In genomic region chr6:160462551-160463109, GRCh38 we compare ENCODE assay signal across 8 cellular contexts.
DNase-seq lines count a peak whose midpoint lies in the region; ATAC-seq and TF ChIP-seq lines count a peak whose summit lies in the region.

No MANE protein-coding gene starts in this region.

- no TSS peak for BruUV-seq in A673 (replicated peaks; lab: Mats Ljungman, UMichigan)

- H3K4me3 ChIP-seq in KMS-11 (IDR thresholded peaks at IDR 0.05; ENCODE audit: insufficient read depth, low read depth, low read length) (no peak overlapping the region), kidney epithelial cell (ENCODE audit: low read depth, low read length) (no peak overlapping the region), colonic mucosa (no peak overlapping the region), A673 (ENCODE audit: low read depth, low read length, poor library complexity, severe bottlenecking) (no peak overlapping the region)

- intact Hi-C loops in colonic mucosa (cut with DNase I) (no loop called here), A673 (cut with micrococcal nuclease; ENCODE audit: unreplicated experiment) (no loop called here)

- H3K79me2 ChIP-seq in KMS-11 (ENCODE audit: insufficient read depth, low read depth) = no peaks in the 10 kb centered on the region

- no peaks in the 10 kb centered on the region for H3K27me3 ChIP-seq in KMS-11 (ENCODE audit: insufficient read depth, low read depth)
- no peaks in the 10 kb centered on the region for H3K27me3 ChIP-seq in kidney epithelial cell (ENCODE audit: control insufficient read depth, insufficient read depth, low read length)
- no peaks in the 10 kb centered on the region for H3K27me3 ChIP-seq in colonic mucosa
- no peaks in the 10 kb centered on the region for H3K27me3 ChIP-seq in A673 (replicated peaks; ENCODE audit: insufficient read depth, low read depth, low read length, poor library complexity)

- H3K36me3 ChIP-seq in KMS-11 (ENCODE audit: insufficient read depth) (no peaks in the 10 kb centered on the region), kidney epithelial cell (ENCODE audit: control insufficient read depth, insufficient read depth, low read length) (no peaks in the 10 kb centered on the region), colonic mucosa (no peaks in the 10 kb centered on the region), A673 (ENCODE audit: insufficient read depth, low read length, poor library complexity, severe bottlenecking) (no peaks in the 10 kb centered on the region)

- H3K27ac ChIP-seq in KMS-11 (no peak overlapping the region), colonic mucosa (no peak overlapping the region), A673 (ENCODE audit: low read depth, low read length, poor library complexity, severe bottlenecking) (no peak overlapping the region)

- H2AFZ ChIP-seq in KMS-11 (ENCODE audit: low read depth) = no peak overlapping the region

- TF ChIP-seq CTCF in KMS-11 (conservative IDR thresholded peaks at IDR 0.05; ENCODE audit: low read depth, low read length) (no peak), kidney epithelial cell (IDR thresholded peaks at IDR 0.05; ENCODE audit: insufficient read depth, low read length, poor library complexity, severe bottlenecking) (no peak), colonic mucosa (IDR thresholded peaks at IDR 0.05) (no peak), A673 (conservative IDR thresholded peaks at IDR 0.05; ENCODE audit: low read depth, low read length) (no peak)

- no peaks in the 10 kb centered on the region for H4K20me1 ChIP-seq in KMS-11 (ENCODE audit: insufficient read depth)

- H3K9me3 ChIP-seq in colonic mucosa (no peaks in the 10 kb centered on the region), A673 (ENCODE audit: low read depth, low read length, poor library complexity, severe bottlenecking) (no peaks in the 10 kb centered on the region)

- DNase-seq in GM03348 (ENCODE audit: low spot score) (peak; percentile 80), activated T-cell treated with anti-CD3 and anti-CD28 coated beads for 24 hours (ENCODE audit: low read depth) (peak; percentile 47), kidney epithelial cell (ENCODE audit: low read depth) (peak; percentile 74), NCI-H2029 (lab: John Stamatoyannopoulos, UW) (no peak), colonic mucosa (no peak), A673 (ENCODE audit: low spot score) (no peak)

- peak; percentile 96 for ATAC-seq in GM21717 (IDR thresholded peaks at IDR 0.05; ENCODE audit: unreplicated experiment)

- CTCF ChIA-PET in A673 (lab: Charles Lee) = no interaction called here

- POLR2A ChIA-PET in A673 (lab: Charles Lee; ENCODE audit: low non-redundant PET) = no interaction called here

- H3K4me1 ChIP-seq in KMS-11 (ENCODE audit: low read depth, poor library complexity, severe bottlenecking) (peaks cover 19% of the 10 kb centered on the region), colonic mucosa (no peaks in the 10 kb centered on the region), A673 (ENCODE audit: insufficient read depth, low read length, poor library complexity, severe bottlenecking) (no peaks in the 10 kb centered on the region)

- H3K9ac ChIP-seq in KMS-11 = no peak overlapping the region
- H3K9ac ChIP-seq in colonic mucosa (ENCODE audit: low read depth in 2 of 2, low read length in 2 of 2) = no peak overlapping the region

- peak overlapping the region; percentile 24; the same call in 1 of the 2 replicates for H3K4me2 ChIP-seq in KMS-11

Comparison
In these comparisons a context has a peak if more than half of its experiments do, and no peak if none do; other contexts are left out.
1. DNase-seq: peak in GM03348 (single experiment), activated T-cell treated with anti-CD3 and anti-CD28 coated beads for 24 hours (single experiment) and kidney epithelial cell (single experiment); none in NCI-H2029 (single experiment), colonic mucosa (single experiment) and A673 (single experiment).